ENCODE assay signal across 18 cellular contexts in genomic region chr4:184989283-184989682, GRCh38. TPM values are rescaled to one million over a fixed set of nuclear protein-coding genes. Genes with fewer than 3 reads are reported as not detected.
"Had no signal": no experiment of that assay in that cellular context is flagged by ENCODE, and none has a peak within 500 bp of the region (broad histone marks: within the 10 kb centered on the region; RNA-seq: fewer than 3 reads in every experiment).

No MANE protein-coding gene starts in this region.

RNA-seq across cellular contexts. Expression of gene HELT, which starts 29.0 kb away (rescaled TPM):
- total RNA-seq: activated B cell treated with CpG ODN at 0.5 μM for 24 hours; activated CD4-positive, alpha-beta memory T cell treated with anti-CD3 and anti-CD28 coated beads for 36 hours; activated CD4-positive, alpha-beta T cell treated with anti-CD3 and anti-CD28 coated beads, Interleukin-2, amount 10 ng/mL, durations not matched to agents 24 days and 14 days; activated CD8-positive, alpha-beta memory T cell treated with anti-CD3 and anti-CD28 coated beads for 36 hours; activated CD8-positive, alpha-beta T cell treated with anti-CD3 and anti-CD28 coated beads for 36 hours; activated naive CD4-positive, alpha-beta T cell treated with anti-CD3 and anti-CD28 coated beads for 36 hours; activated naive CD4-positive, alpha-beta T cell treated with anti-CD3 and anti-CD28 coated beads, Interleukin-2, amount 50 U/mL, for 72 hours; activated naive CD8-positive, alpha-beta T cell treated with anti-CD3 and anti-CD28 coated beads for 36 hours; activated T-cell treated with anti-CD3 and anti-CD28 coated beads, Interleukin-2, amount 50 U/mL, for 4 hours; activated T-cell treated with anti-CD3 and anti-CD28 coated beads, Interleukin-2, amount 50 U/mL, for 72 hours; activated T-helper 1 cell treated with anti-CD3 and anti-CD28 coated beads, Interleukin-12 subunit alpha, Interleukin-12 subunit beta, Interleukin-2, Interleukin-4 antibody, amounts not matched to agents 30 ng/mL and 10 ng/mL and 1 ng/mL, durations not matched to agents 14 hours and 24 hours and 36 hours; activated T-helper 17 cell treated with anti-CD3 and anti-CD28 coated beads, Interleukin-2, amount 50 U/mL, for 72 hours; adrenal gland; aorta; astrocyte; body of pancreas; breast epithelium; cardiac septum had no signal
